Comparison of ENCODE assay signal across 8 cellular contexts in genomic region chr22:19641254-19641982, GRCh38.
DNase-seq lines count a peak whose midpoint lies in the region; ATAC-seq and TF ChIP-seq lines count a peak whose summit lies in the region.

No MANE protein-coding gene starts in this region.

- H3K27me3 ChIP-seq in iPS-15b (ENCODE audit: control insufficient read depth, insufficient read depth, low read length) = peaks cover 2% of the 10 kb centered on the region

- peak; percentile 69 for TF ChIP-seq CTCF in WTC11 (IDR thresholded peaks at IDR 0.05)

- no peak overlapping the region for H3K9ac ChIP-seq in iPS-15b (ENCODE audit: low read depth, low read length)

- peak overlapping the region; percentile 47 for H3K4me3 Mint-ChIP-seq in WTC11

- peaks cover 13% of the 10 kb centered on the region for H3K4me1 Mint-ChIP-seq in WTC11

- intact Hi-C loops in sciatic nerve (cut with DNase I) = no loop called here

- H3K36me3 Mint-ChIP-seq in WTC11 = 0 out of 2 replicates have a peak, but pooled peaks cover 2% of the 10 kb centered on the region

- CTCF ChIA-PET in WTC11 (lab: Charles Lee) = interaction anchor here (0.7 to 1.7 kb wide), 19 partner anchors 9 to 497 kb away, joined by 3 to 17 read pairs (median 3); partner anchors contain the start of genes CDC45, ESS2 and UFD1

- no peak overlapping the region for H3K27ac Mint-ChIP-seq in WTC11

- peaks cover 15% of the 10 kb centered on the region for H3K27me3 Mint-ChIP-seq in WTC11 (ENCODE audit: low read depth)

- H3K4me3 ChIP-seq in iPS-15b (ENCODE audit: low read depth, low read length) = peak overlapping the region; percentile 23

- no peaks in the 10 kb centered on the region for H3K9me3 ChIP-seq in iPS-15b (ENCODE audit: control insufficient read depth, insufficient read depth, low read length)

- no peaks in the 10 kb centered on the region for H3K36me3 ChIP-seq in iPS-15b (ENCODE audit: control insufficient read depth, insufficient read depth, low read length)

- POLR2A ChIA-PET in WTC11 (lab: Charles Lee) = no interaction called here

- DNase-seq in NCI-H1436 (lab: John Stamatoyannopoulos, UW) (peak; percentile 45), NCI-H1436 treated with DMSO at 0.1 percent for 48 hours (lab: John Stamatoyannopoulos, UW) (no peak), WTC11 (ENCODE audit: low spot score) (peak; percentile 85), sciatic nerve (ENCODE audit: low spot score) (peak; percentile 40), COR-L47 (lab: John Stamatoyannopoulos, UW) (no peak)
- DNase-seq in activated CD4-positive, alpha-beta T cell treated with anti-CD3 and anti-CD28 coated beads, Interleukin-2, amount 50 U/mL, for 48 hours = no peak
- no peak for DNase-seq in stimulated activated CD4-positive, alpha-beta T cell treated with anti-CD3 and anti-CD28 coated beads, Interleukin-12 subunit alpha, Interleukin-12 subunit beta, amount 100 ng/mL, for 4 hours

- no peaks in the 10 kb centered on the region for H3K4me1 ChIP-seq in iPS-15b (ENCODE audit: control insufficient read depth, insufficient read depth, low read length)

- peaks cover 2% of the 10 kb centered on the region for H3K9me3 Mint-ChIP-seq in WTC11

- peak; percentile 95 for ATAC-seq in WTC11
- ATAC-seq in sciatic nerve = no peak

TF ChIP-seq in WTC11, 78 proteins besides CTCF, POLR2A, EP300 and RAD21:
- TF ChIP-seq FOXP4 (CRISPR knock-in tag; IDR thresholded peaks at IDR 0.05) = 0 out of 2 replicates have a peak, but pooled peaks have one; percentile 37
- TF ChIP-seq MAX (CRISPR knock-in tag; IDR thresholded peaks at IDR 0.05) = peak; percentile 58; the same call in 1 of the 2 replicates
- peak; percentile 38; the same call in 1 of the 2 replicates for TF ChIP-seq FOXK1 (CRISPR knock-in tag; IDR thresholded peaks at IDR 0.05)
- no peak for TF ChIP-seq ATF2 (CRISPR knock-in tag; IDR thresholded peaks at IDR 0.05; ENCODE audit: borderline replicate concordance, low read depth)

Comparison
In these comparisons a context has a peak if more than half of its experiments do, and no peak if none do; other contexts are left out.
1. DNase-seq: peak in NCI-H1436 (single experiment), WTC11 (single experiment) and sciatic nerve (single experiment); none in NCI-H1436 treated with DMSO at 0.1 percent for 48 hours (single experiment), COR-L47 (single experiment), activated CD4-positive, alpha-beta T cell treated with anti-CD3 and anti-CD28 coated beads, Interleukin-2, amount 50 U/mL, for 48 hours (0 of 2) and stimulated activated CD4-positive, alpha-beta T cell treated with anti-CD3 and anti-CD28 coated beads, Interleukin-12 subunit alpha, Interleukin-12 subunit beta, amount 100 ng/mL, for 4 hours (single experiment).